In the genomic region with DNA sequence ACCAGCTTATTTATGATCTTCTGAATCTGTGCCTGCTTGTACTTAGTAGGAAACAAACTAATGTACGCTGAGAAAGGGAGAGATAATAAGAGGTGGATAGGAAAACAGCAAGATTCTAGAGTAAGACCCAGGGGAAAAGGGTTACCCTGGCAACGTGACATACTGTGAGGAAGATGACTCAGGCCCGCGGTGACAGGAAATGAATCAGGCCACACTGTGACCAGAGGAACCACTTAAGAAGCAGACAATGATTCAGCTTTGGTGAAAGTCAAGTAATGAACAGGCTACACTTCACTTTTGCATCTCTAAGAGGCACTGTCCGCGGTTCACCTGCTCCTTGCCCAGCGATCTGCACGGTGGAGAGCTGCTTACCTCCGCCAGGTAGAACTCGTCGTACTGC, we compare ENCODE assay signal across 7 cellular contexts.
DNase-seq lines count a peak whose midpoint lies in the region; ATAC-seq, FAIRE-seq and TF ChIP-seq lines count a peak whose summit lies in the region.

No MANE protein-coding gene starts in this region.

- no peaks in the 10 kb centered on the region for H3K9me3 Mint-ChIP-seq in activated CD4-positive, alpha-beta T cell treated with anti-CD3 and anti-CD28 coated beads, Interleukin-2, amount 10 ng/mL, durations not matched to agents 24 days and 14 days

- TF ChIP-seq POLR2A in GM18505 (IDR thresholded peaks at IDR 0.05; ENCODE audit: borderline replicate concordance, extremely low read depth, insufficient read depth, insufficient read length): no peak

- intact Hi-C loops in activated CD4-positive, alpha-beta T cell treated with anti-CD3 and anti-CD28 coated beads, Interleukin-2, amount 10 ng/mL, durations not matched to agents 24 days and 14 days (cut with micrococcal nuclease): loop anchor here (1.0 kb wide), 1 partner anchor 369 kb away; no protein-coding TSS in a partner anchor
- intact Hi-C loops in heart right ventricle (cut with DNase I) (loop anchor here in 1 of 10 donors (5.0 kb wide), 1 partner anchor 519 kb away; no protein-coding TSS in a partner anchor), pancreas (cut with DNase I) (no loop called here)

- no peak overlapping the region for H3K4me3 Mint-ChIP-seq in activated CD4-positive, alpha-beta T cell treated with anti-CD3 and anti-CD28 coated beads, Interleukin-2, amount 10 ng/mL, durations not matched to agents 24 days and 14 days

- no peaks in the 10 kb centered on the region for H3K27me3 ChIP-seq in H7 (ENCODE audit: control insufficient read depth, insufficient read depth, low read length)
- H3K27me3 ChIP-seq in heart right ventricle: no peaks in the 10 kb centered on the region
- no peaks in the 10 kb centered on the region for H3K27me3 ChIP-seq in pancreas

- TF ChIP-seq CTCF in heart right ventricle (IDR thresholded peaks at IDR 0.05) (no peak), pancreas (IDR thresholded peaks at IDR 0.05) (no peak)

- H3K36me3 ChIP-seq in H7 (replicated peaks; ENCODE audit: control insufficient read depth, insufficient read depth, low read length): no peaks in the 10 kb centered on the region
- H3K36me3 ChIP-seq in heart right ventricle: no peaks in the 10 kb centered on the region
- no peaks in the 10 kb centered on the region for H3K36me3 ChIP-seq in pancreas

- ATAC-seq in GM18505 (IDR thresholded peaks at IDR 0.05; ENCODE audit: unreplicated experiment): peak; percentile 95
- no peak for ATAC-seq in heart right ventricle
- no peak for ATAC-seq in pancreas

- H3K9me3 ChIP-seq in heart right ventricle: peaks cover 0 to 6% (median 0%) of the 10 kb centered on the region in 11 donors
- H3K9me3 ChIP-seq in pancreas: no peaks in the 10 kb centered on the region

- peaks cover 5% of the 10 kb centered on the region for H3K4me1 Mint-ChIP-seq in activated CD4-positive, alpha-beta T cell treated with anti-CD3 and anti-CD28 coated beads, Interleukin-2, amount 10 ng/mL, durations not matched to agents 24 days and 14 days

- no peak overlapping the region for H3K27ac ChIP-seq in heart right ventricle
- no peak overlapping the region for H3K27ac ChIP-seq in pancreas

- no peaks in the 10 kb centered on the region for H3K36me3 Mint-ChIP-seq in activated CD4-positive, alpha-beta T cell treated with anti-CD3 and anti-CD28 coated beads, Interleukin-2, amount 10 ng/mL, durations not matched to agents 24 days and 14 days (ENCODE audit: low read depth)

- H3K27me3 Mint-ChIP-seq in activated CD4-positive, alpha-beta T cell treated with anti-CD3 and anti-CD28 coated beads, Interleukin-2, amount 10 ng/mL, durations not matched to agents 24 days and 14 days: peaks cover 14% of the 10 kb centered on the region

- peaks cover 0 to 3% (median 0%) of the 10 kb centered on the region in 9 donors for H3K4me1 ChIP-seq in heart right ventricle
- H3K4me1 ChIP-seq in pancreas: no peaks in the 10 kb centered on the region

- H3K4me3 ChIP-seq in H7 (ENCODE audit: insufficient read depth, low read depth, low read length): no peak overlapping the region
- no peak overlapping the region for H3K4me3 ChIP-seq in heart right ventricle
- H3K4me3 ChIP-seq in pancreas: no peak overlapping the region

- DNase-seq in H7 (peak; percentile 22), LHCN-M2 (ENCODE audit: low read depth) (peak; percentile 96), iPS-NIHi11 (ENCODE audit: low spot score) (peak; percentile 42), heart right ventricle (no peak), pancreas (no peak)
- peak; percentile 83 for DNase-seq in activated CD4-positive, alpha-beta T cell treated with anti-CD3 and anti-CD28 coated beads, Interleukin-2, amount 10 ng/mL, durations not matched to agents 24 days and 14 days

- H3K27ac Mint-ChIP-seq in activated CD4-positive, alpha-beta T cell treated with anti-CD3 and anti-CD28 coated beads, Interleukin-2, amount 10 ng/mL, durations not matched to agents 24 days and 14 days: no peak overlapping the region

- 68% methylated on average over 11 of the region's 11 CpGs for WGBS in heart right ventricle, 2 donors
- 84 to 92% methylated on average over 11 of the region's 11 CpGs for WGBS in pancreas, 2 donors

- no peak for FAIRE-seq in pancreas (lab: Jason Lieb, UNC)

Comparison
In these comparisons a context has a peak if more than half of its experiments do, and no peak if none do; other contexts are left out.
1. DNase-seq: peak in H7 (single experiment), LHCN-M2 (single experiment), activated CD4-positive, alpha-beta T cell treated with anti-CD3 and anti-CD28 coated beads, Interleukin-2, amount 10 ng/mL, durations not matched to agents 24 days and 14 days (single experiment) and iPS-NIHi11 (single experiment); none in heart right ventricle (0 of 2) and pancreas (0 of 6).